In the genomic region with DNA sequence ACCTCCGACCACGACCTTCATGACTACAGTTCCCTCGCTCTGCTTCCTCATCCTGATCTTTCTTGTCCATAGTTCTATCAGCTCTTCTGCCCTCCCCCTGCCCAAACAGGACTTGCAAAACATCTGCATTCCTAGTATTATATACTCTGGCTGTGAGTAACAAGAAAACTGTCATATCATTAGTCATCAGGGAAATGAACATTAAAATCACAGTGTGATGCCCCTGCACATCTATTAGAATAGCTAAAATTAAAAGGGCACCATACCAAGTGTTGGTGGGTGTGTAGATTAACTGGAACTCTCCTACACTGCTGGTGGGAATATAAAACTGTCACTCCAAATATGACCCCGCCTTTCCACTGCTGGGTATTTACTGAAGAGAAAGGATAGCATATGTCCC, we compare ENCODE assay signal across 32 cellular contexts.
A peak's percentile ranks its signal among the peaks of the same experiment; 100 is the strongest.
DNase-seq lines count a peak whose midpoint lies in the region; ATAC-seq and TF ChIP-seq lines count a peak whose summit lies in the region.
"Had no signal": no experiment of that assay in that cellular context is flagged by ENCODE, and none has a peak within 500 bp of the region (broad histone marks: within the 10 kb centered on the region; RNA-seq: fewer than 3 reads in every experiment).

No MANE protein-coding gene starts in this region.

- H3K36me3 ChIP-seq in mammary epithelial cell (ENCODE audit: insufficient read depth, low read length), result no peaks in the 10 kb centered on the region
- H3K36me3 ChIP-seq: thyroid gland, vagina had no signal

- H3K4me1 Mint-ChIP-seq in neural crest cell, result peaks cover 13% of the 10 kb centered on the region
- H3K4me1 Mint-ChIP-seq: activated CD4-positive, alpha-beta memory T cell treated with anti-CD3 and anti-CD28 coated beads, Interleukin-2, amount 10 ng/mL, durations not matched to agents 7 days and 5 days; activated T-helper 17 cell treated with anti-CD3 and anti-CD28 coated beads, Interleukin-2, amount 50 U/mL, for 72 hours; central memory CD8-positive, alpha-beta T cell; naive thymus-derived CD8-positive, alpha-beta T cell; stimulated activated naive CD8-positive, alpha-beta T cell treated with anti-CD3 and anti-CD28 coated beads, Interleukin-15, amount 100 ng/mL, for 72 hours had no signal

- no peak overlapping the region for H2AFZ ChIP-seq in mammary epithelial cell (ENCODE audit: low read depth, low read length)

- H3K4me2 ChIP-seq in mammary epithelial cell (ENCODE audit: insufficient read depth, low read depth, low read length), result no peak overlapping the region

- no TSS peak for BruUV-seq in mammary epithelial cell (replicated peaks; lab: Mats Ljungman, UMichigan)

- H3K36me3 Mint-ChIP-seq in neural crest cell (ENCODE audit: low read depth), result no peaks in the 10 kb centered on the region
- H3K36me3 Mint-ChIP-seq: activated naive CD4-positive, alpha-beta T cell treated with anti-CD3 and anti-CD28 coated beads, Interleukin-2, amount 50 U/mL, for 72 hours; CD8-positive, alpha-beta T cell; IgD-negative memory B cell; naive thymus-derived CD8-positive, alpha-beta T cell had no signal

- TF ChIP-seq CTCF in mammary epithelial cell (conservative IDR thresholded peaks at IDR 0.05 in 1 of 2, IDR thresholded peaks at IDR 0.05 in 1 of 2; ENCODE audit: extremely low read depth in 1 of 2, insufficient read depth in 1 of 2, low read depth in 1 of 2, low read length in 2 of 2) (no peak), neural crest cell (conservative IDR thresholded peaks at IDR 0.05) (no peak)

- intact Hi-C loops in mammary epithelial cell (cut with micrococcal nuclease), result loop anchor here (1.0 kb wide), 1 partner anchor 33 kb away; no protein-coding TSS in a partner anchor

- no peak for ATAC-seq in HG02973 (IDR thresholded peaks at IDR 0.05; ENCODE audit: unreplicated experiment)
- ATAC-seq: activated naive CD4-positive, alpha-beta T cell treated with anti-CD3 and anti-CD28 coated beads, Interleukin-2, amount 50 U/mL, for 72 hours; activated T-helper 17 cell treated with anti-CD3 and anti-CD28 coated beads, Interleukin-2, amount 50 U/mL, for 72 hours; CD8-positive, alpha-beta T cell; naive thymus-derived CD8-positive, alpha-beta T cell; psoas muscle; stimulated activated naive CD8-positive, alpha-beta T cell treated with anti-CD3 and anti-CD28 coated beads, Interleukin-15, amount 100 ng/mL, for 72 hours had no signal

- in situ Hi-C loops in mammary epithelial cell (cut with MboI; ENCODE audit: low sequenced_read_pairs in 2 of 2), result no loop called here

- dilution Hi-C loops in mammary epithelial cell (cut with HindIII; ENCODE audit: low sequenced_read_pairs), result no loop called here

- no peak overlapping the region for H3K9ac ChIP-seq in mammary epithelial cell (ENCODE audit: insufficient read depth, low read length)

- H3K27ac ChIP-seq in mammary epithelial cell (ENCODE audit: insufficient read depth, low read depth, low read length), result no peak overlapping the region
- H3K27ac ChIP-seq: psoas muscle, thyroid gland, vagina had no signal

- H3K27me3 Mint-ChIP-seq in neural crest cell (ENCODE audit: low read depth), result no peaks in the 10 kb centered on the region
- H3K27me3 Mint-ChIP-seq: central memory CD8-positive, alpha-beta T cell; IgD-negative memory B cell had no signal

- H3K79me2 ChIP-seq in mammary epithelial cell (ENCODE audit: insufficient read depth, low read length), result no peaks in the 10 kb centered on the region

- H4K20me1 ChIP-seq in mammary epithelial cell (ENCODE audit: insufficient read depth, low read length), result no peaks in the 10 kb centered on the region

- WGBS in mammary epithelial cell (ENCODE audit: low coverage, missing lambda C conversion rate), result 89% methylated on average over 4 of the region's 4 CpGs

- no peaks in the 10 kb centered on the region for H3K27me3 ChIP-seq in mammary epithelial cell (ENCODE audit: insufficient read depth, low read length)
- H3K27me3 ChIP-seq: thyroid gland, vagina had no signal

- H3K9me3 Mint-ChIP-seq in neural crest cell, result no peaks in the 10 kb centered on the region
- H3K9me3 Mint-ChIP-seq: activated CD4-positive, alpha-beta memory T cell treated with anti-CD3 and anti-CD28 coated beads, Interleukin-2, amount 10 ng/mL, durations not matched to agents 7 days and 5 days; activated naive CD4-positive, alpha-beta T cell treated with anti-CD3 and anti-CD28 coated beads, Interleukin-2, amount 50 U/mL, for 72 hours; activated T-helper 17 cell treated with anti-CD3 and anti-CD28 coated beads, Interleukin-2, amount 50 U/mL, for 72 hours; CD8-positive, alpha-beta T cell; naive thymus-derived CD8-positive, alpha-beta T cell; stimulated activated naive CD8-positive, alpha-beta T cell treated with anti-CD3 and anti-CD28 coated beads, Interleukin-15, amount 100 ng/mL, for 72 hours had no signal

- CTCF ChIA-PET in mammary epithelial cell (lab: Charles Lee; ENCODE audit: low non-redundant PET), result no interaction called here

- peak overlapping the region; percentile 17 for H3K27ac Mint-ChIP-seq in neural crest cell (ENCODE audit: unreplicated experiment)
- H3K27ac Mint-ChIP-seq: activated CD4-positive, alpha-beta memory T cell treated with anti-CD3 and anti-CD28 coated beads, Interleukin-2, amount 10 ng/mL, durations not matched to agents 7 days and 5 days; activated naive CD4-positive, alpha-beta T cell treated with anti-CD3 and anti-CD28 coated beads, Interleukin-2, amount 50 U/mL, for 72 hours; activated T-helper 17 cell treated with anti-CD3 and anti-CD28 coated beads, Interleukin-2, amount 50 U/mL, for 72 hours; CD8-positive, alpha-beta T cell; IgD-negative memory B cell; naive thymus-derived CD8-positive, alpha-beta T cell had no signal

- H3K4me1 ChIP-seq in mammary epithelial cell (ENCODE audit: insufficient read depth, low read length), result peaks cover 22% of the 10 kb centered on the region
- H3K4me1 ChIP-seq: psoas muscle, thyroid gland, vagina had no signal

- DNase-seq in GM03348 (ENCODE audit: low spot score) (peak; percentile 46), M059J (ENCODE audit: low read depth) (peak; percentile 18), mammary epithelial cell (peak; percentile 38), neural crest cell (ENCODE audit: low read depth, low spot score) (no peak), GM19240 (ENCODE audit: insufficient read length, low spot score) (no peak), COLO668 (lab: John Stamatoyannopoulos, UW; ENCODE audit: unreplicated experiment) (no peak), SHP77 (lab: John Stamatoyannopoulos, UW) (no peak)
- DNase-seq: activated CD4-positive, alpha-beta memory T cell treated with anti-CD3 and anti-CD28 coated beads, Interleukin-2, amount 10 ng/mL, durations not matched to agents 7 days and 5 days; activated CD4-positive, alpha-beta T cell treated with anti-CD3 and anti-CD28 coated beads for 1 hour; aorta; CD8-positive, alpha-beta T cell; dermis blood vessel endothelial cell; DMS153; GDM1; glutamatergic neuron; kidney; naive thymus-derived CD8-positive, alpha-beta T cell; NCI-H1105 treated with DMSO at 0.1 percent for 48 hours; NCI-H2029 treated with DMSO at 0.1 percent for 48 hours; NCI-H2227 treated with DMSO at 0.1 percent for 48 hours; NCI-H748 treated with DMSO at 0.1 percent for 48 hours; occipital lobe; psoas muscle; stimulated activated naive CD8-positive, alpha-beta T cell treated with anti-CD3 and anti-CD28 coated beads, Interleukin-15, amount 100 ng/mL, for 72 hours; T-helper 1 cell; thyroid gland had no signal

- H3K9me3 ChIP-seq in mammary epithelial cell (replicated peaks; ENCODE audit: insufficient read depth, low read length), result no peaks in the 10 kb centered on the region
- H3K9me3 ChIP-seq: psoas muscle, thyroid gland, vagina had no signal

- H3K4me3 Mint-ChIP-seq in neural crest cell, result no peak overlapping the region
- H3K4me3 Mint-ChIP-seq: activated CD4-positive, alpha-beta memory T cell treated with anti-CD3 and anti-CD28 coated beads, Interleukin-2, amount 10 ng/mL, durations not matched to agents 7 days and 5 days; activated T-helper 17 cell treated with anti-CD3 and anti-CD28 coated beads, Interleukin-2, amount 50 U/mL, for 72 hours; CD8-positive, alpha-beta T cell; central memory CD8-positive, alpha-beta T cell; IgD-negative memory B cell; naive thymus-derived CD8-positive, alpha-beta T cell; stimulated activated naive CD8-positive, alpha-beta T cell treated with anti-CD3 and anti-CD28 coated beads, Interleukin-15, amount 100 ng/mL, for 72 hours had no signal

- H3K4me3 ChIP-seq in mammary epithelial cell (replicated peaks in 1 of 3; ENCODE audit: insufficient read depth in 1 of 3, low read depth in 2 of 3, low read length in 3 of 3), result no peak overlapping the region
- H3K4me3 ChIP-seq: psoas muscle, thyroid gland, vagina had no signal

Comparison
In these comparisons a context has a peak if more than half of its experiments do, and no peak if none do; other contexts are left out.
1. DNase-seq: peak in GM03348 (single experiment), M059J (single experiment) and mammary epithelial cell (single experiment); none in neural crest cell (single experiment), GM19240 (single experiment), COLO668 (single experiment) and SHP77 (0 of 2).